Comparison of ENCODE assay signal across 8 cellular contexts in the genomic region with DNA sequence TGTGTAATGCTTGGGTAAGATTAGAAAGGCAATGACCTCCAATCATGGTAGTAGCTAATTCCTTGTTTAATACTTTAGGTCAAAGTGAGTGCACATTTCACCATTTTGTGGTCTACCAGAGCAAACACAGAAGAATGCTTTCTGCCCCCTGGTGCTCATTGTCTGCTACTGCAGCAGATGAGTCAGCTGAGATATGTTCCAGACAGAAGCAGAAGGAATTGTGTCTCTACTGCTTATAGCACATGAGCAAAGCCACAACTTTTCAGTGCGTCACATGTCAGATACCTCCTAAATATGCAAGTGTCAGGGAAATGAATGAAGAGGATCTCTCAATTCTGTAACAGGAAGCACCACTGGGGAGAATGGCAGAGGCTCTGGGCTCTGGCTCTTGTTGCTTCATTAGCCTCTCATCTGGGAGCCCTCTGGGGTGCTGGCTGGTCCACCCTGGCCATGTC.
A peak's percentile ranks its signal among the peaks of the same experiment; 100 is the strongest.
DNase-seq lines count a peak whose midpoint lies in the region; ATAC-seq and TF ChIP-seq lines count a peak whose summit lies in the region.

No MANE protein-coding gene starts in this region.

- ATAC-seq in HG02623 (IDR thresholded peaks at IDR 0.05; ENCODE audit: unreplicated experiment) = peak; percentile 69

- peak overlapping the region; percentile 24 for H3K27ac ChIP-seq in skeletal muscle tissue (ENCODE audit: low read depth, low read length)

- TF ChIP-seq CTCF in GM12872 (IDR thresholded peaks at IDR 0.05; ENCODE audit: insufficient read depth, low read depth, low read length) (peak; percentile 94), astrocyte of the spinal cord (IDR thresholded peaks at IDR 0.05; ENCODE audit: low read depth, low read length) (peak; percentile 92)

- peaks cover 4 to 13% (median 4%) of the 10 kb centered on the region in 3 donors for H3K4me1 ChIP-seq in skeletal muscle tissue (ENCODE audit: control insufficient read depth in 3 of 3, insufficient read depth in 3 of 3, low read length in 3 of 3)

- H3K4me3 ChIP-seq in astrocyte of the spinal cord (ENCODE audit: low read depth, low read length) (no peak overlapping the region), skeletal muscle tissue (ENCODE audit: low read length in 3 of 3) (no peak overlapping the region)

- no peaks in the 10 kb centered on the region for H3K36me3 ChIP-seq in skeletal muscle tissue (ENCODE audit: control insufficient read depth in 3 of 3, insufficient read depth in 3 of 3, low read length in 3 of 3)

- no peaks in the 10 kb centered on the region for H3K27me3 ChIP-seq in skeletal muscle tissue (ENCODE audit: control insufficient read depth in 3 of 3, insufficient read depth in 3 of 3, low read length in 3 of 3)

- in situ Hi-C loops in astrocyte of the spinal cord (cut with HindIII; ENCODE audit: low sequenced_read_pairs) = no loop called here

- H3K9ac ChIP-seq in skeletal muscle tissue (ENCODE audit: low read depth in 1 of 3, low read length in 3 of 3) = peak overlapping the region in 1 of 3 donors; percentile 33

- DNase-seq in NCI-H1436 treated with DMSO at 0.1 percent for 48 hours (lab: John Stamatoyannopoulos, UW) (peak; percentile 18), T1000 (lab: John Stamatoyannopoulos, UW) (peak; percentile 56), astrocyte of the spinal cord (ENCODE audit: low read depth, low spot score) (peak; percentile 94), hypothalamus (lab: John Stamatoyannopoulos, UW) (peak in 42 of 51 donors; percentile 11 to 89 (median 52)), 8988T (no peak)

- H3K9me3 ChIP-seq in skeletal muscle tissue (ENCODE audit: control insufficient read depth in 3 of 3, low read length in 3 of 3) = no peaks in the 10 kb centered on the region
